In the genomic region with DNA sequence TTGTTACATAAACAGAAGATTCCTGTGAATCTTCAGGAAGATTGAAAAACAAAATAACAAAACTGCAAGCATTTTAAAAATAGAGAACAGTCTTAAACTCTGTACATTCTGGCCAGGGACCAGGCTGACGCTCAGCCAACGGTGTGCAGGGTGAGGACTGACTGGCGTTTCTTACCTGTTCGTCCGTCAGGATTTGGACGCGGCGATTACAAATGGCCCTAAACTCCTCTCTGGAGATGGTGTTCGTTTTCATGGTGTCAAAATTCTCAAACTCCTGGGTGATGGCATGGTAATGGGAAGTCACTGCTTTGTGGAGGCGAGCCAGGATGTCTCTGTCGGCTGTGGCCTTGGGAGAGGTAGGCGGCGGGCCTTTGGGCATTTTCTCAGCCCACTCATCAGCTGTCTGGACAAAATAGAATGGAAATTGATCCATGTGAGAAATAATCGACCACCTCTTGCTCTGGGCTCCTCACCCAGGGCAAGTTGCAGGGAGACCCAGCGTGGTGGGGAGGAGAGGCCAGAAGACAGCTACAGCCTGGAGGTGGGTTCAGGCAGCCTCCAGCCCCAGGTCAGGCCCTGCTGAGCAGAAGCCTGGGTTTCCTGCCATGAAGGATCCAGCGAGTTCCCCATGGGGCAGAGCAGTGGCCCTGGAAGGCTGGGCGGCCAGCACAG, we compare ENCODE assay signal across 15 cellular contexts.
"Had no signal": no experiment of that assay in that cellular context is flagged by ENCODE, and none has a peak within 500 bp of the region (broad histone marks: within the 10 kb centered on the region; RNA-seq: fewer than 3 reads in every experiment).

No MANE protein-coding gene starts in this region.

- H3K9me3 Mint-ChIP-seq: dendritic cell treated with granulocyte-macrophage colony-stimulating factor and Interleukin-4, amounts not matched to agents 40 ng/mL and 50 ng/mL, for 4 days; immature natural killer cell had no signal

- ATAC-seq: heart right ventricle, left cardiac atrium, left ventricle myocardium superior, right cardiac atrium had no signal

- H3K4me1 Mint-ChIP-seq: immature natural killer cell, naive B cell, nephron had no signal

- H3K27me3 Mint-ChIP-seq: dendritic cell treated with granulocyte-macrophage colony-stimulating factor and Interleukin-4, amounts not matched to agents 40 ng/mL and 50 ng/mL, for 4 days had no signal

- H3K36me3 ChIP-seq: heart right ventricle had no signal

- H3K27me3 ChIP-seq: heart right ventricle had no signal

- H3K27ac Mint-ChIP-seq: dendritic cell treated with granulocyte-macrophage colony-stimulating factor and Interleukin-4, amounts not matched to agents 40 ng/mL and 50 ng/mL, for 4 days; immature natural killer cell; naive B cell; nephron had no signal

- DNase-seq: heart right ventricle; immature natural killer cell; kidney; left cardiac atrium; left ventricle myocardium superior; mesenchymal stem cell; naive B cell; right cardiac atrium; stimulated activated CD4-positive, alpha-beta T cell treated with anti-CD3 and anti-CD28 coated beads, Interleukin-2, amount 100 ng/mL, for 48 hours; stimulated activated naive CD4-positive, alpha-beta T cell treated with Interleukin-2 at 50 U/mL for 16 hours; trophoblast cell had no signal

- H3K4me3 Mint-ChIP-seq: dendritic cell treated with granulocyte-macrophage colony-stimulating factor and Interleukin-4, amounts not matched to agents 40 ng/mL and 50 ng/mL, for 4 days; immature natural killer cell; nephron had no signal

- H3K27ac ChIP-seq: heart right ventricle had no signal

- H3K36me3 Mint-ChIP-seq: immature natural killer cell, naive B cell had no signal

- H3K4me3 ChIP-seq: heart right ventricle, lung, smooth muscle cell had no signal

- H3K4me1 ChIP-seq: heart right ventricle had no signal
